ENCODE assay signal across 20 cellular contexts in the genomic region with DNA sequence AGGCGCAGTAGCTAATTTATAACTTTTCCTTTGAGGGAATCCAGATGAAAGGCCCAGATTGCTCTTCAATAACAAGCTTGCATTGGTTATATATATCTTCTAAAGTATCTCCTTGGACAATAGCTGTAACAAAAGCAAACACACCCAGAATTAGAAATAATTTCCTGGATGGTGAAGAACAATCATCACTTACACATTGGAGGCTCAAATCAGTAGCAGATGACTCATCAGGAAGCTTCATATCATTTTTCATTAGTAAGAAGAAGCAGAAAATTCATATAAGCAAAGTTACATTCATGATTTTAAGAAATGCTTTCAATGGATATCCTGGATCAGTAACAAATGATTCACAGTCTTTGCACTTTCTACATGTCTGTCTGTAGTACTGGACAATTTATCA.
DNase-seq lines count a peak whose midpoint lies in the region; ATAC-seq, FAIRE-seq and TF ChIP-seq lines count a peak whose summit lies in the region.
"Had no signal": no experiment of that assay in that cellular context is flagged by ENCODE, and none has a peak within 500 bp of the region (broad histone marks: within the 10 kb centered on the region; RNA-seq: fewer than 3 reads in every experiment).

No MANE protein-coding gene starts in this region.

- no peak for TF ChIP-seq CTCF in A549 (IDR thresholded peaks at IDR 0.05)

- FAIRE-seq in A549 (lab: Jason Lieb, UNC), result no peak
- FAIRE-seq: HepG2 had no signal

- H3K4me1 ChIP-seq in A549, result no peaks in the 10 kb centered on the region
- H3K4me1 ChIP-seq: HAP-1 had no signal

- H3K4me3 ChIP-seq in A549, result no peak overlapping the region
- H3K4me3 ChIP-seq: BLaER1 treated with 17β-estradiol and CSF1 and Interleukin-3, amounts not matched to agents 10 nM and 100 nM; HAP-1; PC-9 had no signal

- CTCF ChIA-PET in A549 (lab: Yijun Ruan, JAX), result interaction anchor here (1.1 to 1.6 kb wide), 2 partner anchors 10 to 377 kb away, joined by 4 read pairs; no protein-coding TSS in a partner anchor

- WGBS in A549 (ENCODE audit: missing lambda C conversion rate), result 11% methylated on average over 1 of the region's 1 CpG

- H3K27ac ChIP-seq in A549, result no peak overlapping the region
- H3K27ac ChIP-seq: BLaER1 treated with 17β-estradiol and CSF1 and Interleukin-3, amounts not matched to agents 10 nM and 100 nM; PC-9 had no signal

- H3K9me3 ChIP-seq in A549, result no peaks in the 10 kb centered on the region
- H3K9me3 ChIP-seq: BLaER1 treated with 17β-estradiol and CSF1 and Interleukin-3, amounts not matched to agents 10 nM and 100 nM; HAP-1 had no signal

- TF ChIP-seq EP300 in A549 (IDR thresholded peaks at IDR 0.05), result no peak

- no peak overlapping the region for H3K4me2 ChIP-seq in A549
- H3K4me2 ChIP-seq: PC-9 had no signal

- POLR2A ChIA-PET in A549 (lab: Yijun Ruan, JAX), result no interaction called here

- DNase-seq in A549 (ENCODE audit: low read depth in 1 of 2, low spot score in 1 of 2) (no peak), DMS53 (lab: John Stamatoyannopoulos, UW) (peak; percentile 92), NCI-H1417 treated with DMSO at 0.1 percent for 48 hours (lab: John Stamatoyannopoulos, UW) (peak; percentile 13), NCI-H774 (lab: John Stamatoyannopoulos, UW) (no peak), HuH-7.5 (ENCODE audit: low spot score) (no peak)
- no peak for DNase-seq in activated CD8-positive, alpha-beta memory T cell treated with anti-CD3 and anti-CD28 coated beads for 24 hours
- DNase-seq: Calu3; CD8-positive, alpha-beta T cell; DMS79 treated with DMSO at 0.1 percent for 48 hours; KG1; MV-4-11; NCI-H2029; NCI-H2171 treated with DMSO at 0.1 percent for 48 hours; NCI-H446 treated with DMSO at 0.1 percent for 48 hours; PC-9 had no signal

- no peak for TF ChIP-seq POLR2A in A549 (IDR thresholded peaks at IDR 0.05; ENCODE audit: low read length)

- TF ChIP-seq RAD21 in A549 (conservative IDR thresholded peaks at IDR 0.05 in 1 of 2, IDR thresholded peaks at IDR 0.05 in 1 of 2), result no peak

- ATAC-seq in A549 (no peak), esophagus mucosa (peak; percentile 41), GM19452 (IDR thresholded peaks at IDR 0.05; ENCODE audit: unreplicated experiment) (no peak)
- ATAC-seq: CD8-positive, alpha-beta T cell; HepG2 had no signal

TF ChIP-seq in A549, 52 proteins besides CTCF, POLR2A, EP300 and RAD21:
- TF ChIP-seq FOSL2 (IDR thresholded peaks at IDR 0.05) (no peak), FOSL2 (CRISPR knock-in tag; IDR thresholded peaks at IDR 0.05) (peak; percentile 37; the same call in 1 of the 2 replicates), POLR2AphosphoS2 (conservative IDR thresholded peaks at IDR 0.05; ENCODE audit: low read length) (no peak)
TF ChIP-seq in A549: peak in this region for 1.

Comparison
In these comparisons a context has a peak if more than half of its experiments do, and no peak if none do; other contexts are left out.
1. DNase-seq: peak in DMS53 (single experiment) and NCI-H1417 treated with DMSO at 0.1 percent for 48 hours (single experiment); none in A549 (0 of 2), activated CD8-positive, alpha-beta memory T cell treated with anti-CD3 and anti-CD28 coated beads for 24 hours (single experiment), NCI-H774 (single experiment) and HuH-7.5 (single experiment).